18 cellular contexts compared by ENCODE assay signal in genomic region chr2:42767080-42767898, GRCh38. TPM values are rescaled to one million over a fixed set of nuclear protein-coding genes. Genes with fewer than 3 reads are reported as not detected.
A peak's percentile ranks its signal among the peaks of the same experiment; 100 is the strongest.
DNase-seq lines count a peak whose midpoint lies in the region; ATAC-seq, FAIRE-seq and TF ChIP-seq lines count a peak whose summit lies in the region.
"Had no signal": no experiment of that assay in that cellular context is flagged by ENCODE, and none has a peak within 500 bp of the region (broad histone marks: within the 10 kb centered on the region; RNA-seq: fewer than 3 reads in every experiment).

No MANE protein-coding gene starts in this region.

- peaks cover 15% of the 10 kb centered on the region for H3K36me3 Mint-ChIP-seq in astrocyte (ENCODE audit: low read depth, unreplicated experiment)

- DNase-seq in SK-N-SH = peak; percentile 36
- no peak for DNase-seq in astrocyte (ENCODE audit: low read depth)
- peak; percentile 47 for DNase-seq in islet precursor cell
- no peak for DNase-seq in sciatic nerve (ENCODE audit: low spot score)
- no peak for DNase-seq in esophagus muscularis mucosa (ENCODE audit: extremely low spot score)
- no peak for DNase-seq in left lobe of liver (ENCODE audit: low spot score)
- DNase-seq: COR-L47, HCEC 1CT, KBM-7, NCI-H1694 treated with DMSO at 0.1 percent for 48 hours, NCI-H2227 treated with DMSO at 0.1 percent for 48 hours, NCI-H524, PC-3, RPMI8226 had no signal

- H3F3A ChIP-seq in SK-N-SH (replicated peaks; ENCODE audit: insufficient read depth) = no peaks in the 10 kb centered on the region

- H3K4me3 Mint-ChIP-seq in astrocyte (ENCODE audit: unreplicated experiment) = no peak overlapping the region

- H3K36me3 ChIP-seq in SK-N-SH (replicated peaks in 1 of 2; ENCODE audit: control insufficient read depth in 1 of 2, insufficient read depth in 2 of 2, low read length in 1 of 2) (no peaks in the 10 kb centered on the region), astrocyte (ENCODE audit: insufficient read depth, low read length) (no peaks in the 10 kb centered on the region), esophagus muscularis mucosa (peaks cover 0 to 14% (median 4%) of the 10 kb centered on the region in 4 donors)

- H3K27ac ChIP-seq in SK-N-SH (ENCODE audit: low read depth in 2 of 2, low read length in 1 of 2) (no peak overlapping the region), astrocyte (ENCODE audit: low read depth, low read length) (no peak overlapping the region), esophagus muscularis mucosa (replicated peaks in 1 of 4) (no peak overlapping the region)
- H3K27ac ChIP-seq: 22Rv1 had no signal

- H3K79me2 ChIP-seq in SK-N-SH (ENCODE audit: insufficient read depth) = no peaks in the 10 kb centered on the region
- no peaks in the 10 kb centered on the region for H3K79me2 ChIP-seq in astrocyte (ENCODE audit: insufficient read depth, low read length)

- H3K9ac ChIP-seq in SK-N-SH (no peak overlapping the region), astrocyte (ENCODE audit: low read length) (no peak overlapping the region)

- H3K4me1 Mint-ChIP-seq in astrocyte (ENCODE audit: low read depth, unreplicated experiment) = no peaks in the 10 kb centered on the region

- H3K27me3 Mint-ChIP-seq in astrocyte (ENCODE audit: low read depth, unreplicated experiment) = no peaks in the 10 kb centered on the region

- TF ChIP-seq EP300 in SK-N-SH (IDR thresholded peaks at IDR 0.05; ENCODE audit: borderline replicate concordance in 1 of 2, low read depth in 1 of 2, low read length in 1 of 2) = no peak
- no peak for TF ChIP-seq EP300 in esophagus muscularis mucosa (IDR thresholded peaks at IDR 0.05)

- H3K4me2 ChIP-seq in SK-N-SH = no peak overlapping the region
- H3K4me2 ChIP-seq in astrocyte (ENCODE audit: low read length) = no peak overlapping the region

- no peaks in the 10 kb centered on the region for H4K20me1 ChIP-seq in SK-N-SH (ENCODE audit: insufficient read depth)
- no peaks in the 10 kb centered on the region for H4K20me1 ChIP-seq in astrocyte (ENCODE audit: insufficient read depth, low read length)

- CTCF ChIA-PET in SK-N-SH (lab: Yijun Ruan, JAX) = interaction anchor here (1.2 kb wide), 1 partner anchor 12 kb away, joined by 4 read pairs; no protein-coding TSS in a partner anchor

- H3K9me3 ChIP-seq in SK-N-SH (no peaks in the 10 kb centered on the region), astrocyte (ENCODE audit: insufficient read depth, low read depth, low read length) (no peaks in the 10 kb centered on the region), esophagus muscularis mucosa (no peaks in the 10 kb centered on the region)

- TF ChIP-seq RAD21 in SK-N-SH (IDR thresholded peaks at IDR 0.05; ENCODE audit: low read length) = no peak

- H3K4me1 ChIP-seq in SK-N-SH (ENCODE audit: control insufficient read depth in 1 of 2, insufficient read depth in 2 of 2, low read depth in 1 of 2, low read length in 1 of 2) (peaks cover 0 to 16% of the 10 kb centered on the region in 2 experiments; a peak in 1 of 4 replicates), astrocyte (ENCODE audit: insufficient read depth, low read length) (no peaks in the 10 kb centered on the region), esophagus muscularis mucosa (no peaks in the 10 kb centered on the region)

- H3K4me3 ChIP-seq in SK-N-SH (ENCODE audit: low read depth in 2 of 2, low read length in 1 of 2) (no peak overlapping the region), astrocyte (ENCODE audit: insufficient read depth, low read depth, low read length) (no peak overlapping the region), esophagus muscularis mucosa (no peak overlapping the region)

- peak overlapping the region; percentile 66 for H3K27ac Mint-ChIP-seq in astrocyte (ENCODE audit: unreplicated experiment)

- no peak for TF ChIP-seq POLR2A in esophagus muscularis mucosa (IDR thresholded peaks at IDR 0.05; ENCODE audit: low read depth)

- peaks cover 2% of the 10 kb centered on the region for H3K9me3 Mint-ChIP-seq in astrocyte (ENCODE audit: unreplicated experiment)

- ATAC-seq in SK-N-SH treated with all-trans-retinoic acid at 6 μM for 48 hours (no peak), sciatic nerve (peak; percentile 3), GM21423 (IDR thresholded peaks at IDR 0.05; ENCODE audit: unreplicated experiment) (no peak), left lobe of liver (no peak)

- TF ChIP-seq CTCF in SK-N-SH (IDR thresholded peaks at IDR 0.05) = no peak
- no peak for TF ChIP-seq CTCF in astrocyte (IDR thresholded peaks at IDR 0.05; ENCODE audit: insufficient read depth, low read depth, low read length)
- TF ChIP-seq CTCF in esophagus muscularis mucosa (IDR thresholded peaks at IDR 0.05) = no peak

- intact Hi-C loops in sciatic nerve (cut with DNase I) (no loop called here), esophagus muscularis mucosa (cut with DNase I) (no loop called here)

- H3K27me3 ChIP-seq in SK-N-SH (ENCODE audit: insufficient read depth) = no peaks in the 10 kb centered on the region
- H3K27me3 ChIP-seq in astrocyte (ENCODE audit: insufficient read depth, low read length) = no peaks in the 10 kb centered on the region
- no peaks in the 10 kb centered on the region for H3K27me3 ChIP-seq in esophagus muscularis mucosa

- H2AFZ ChIP-seq in SK-N-SH (ENCODE audit: low read depth) (no peak overlapping the region), astrocyte (ENCODE audit: low read depth, low read length) (no peak overlapping the region)

- POLR2A ChIA-PET in SK-N-SH (lab: Yijun Ruan, JAX) = no interaction called here

- FAIRE-seq in astrocyte (lab: Jason Lieb, UNC) = no peak
- FAIRE-seq: G401.6 had no signal

- WGBS in SK-N-SH (ENCODE audit: low lambda C conversion rate) = 82% methylated on average over 15 of the region's 16 CpGs
- WGBS in esophagus muscularis mucosa = 87% methylated on average over 15 of the region's 16 CpGs

- no peaks in the 10 kb centered on the region for H3K9me2 ChIP-seq in SK-N-SH

TF ChIP-seq in SK-N-SH, 30 proteins besides CTCF, POLR2A, EP300 and RAD21 (continues in another document):
- TF ChIP-seq SMC3 (IDR thresholded peaks at IDR 0.05; ENCODE audit: low read depth, low read length) (no peak), IRF3 (IDR thresholded peaks at IDR 0.05; ENCODE audit: low read depth, low read length) (no peak), YY1 (IDR thresholded peaks at IDR 0.05; ENCODE audit: low read depth) (no peak), CHD2 (IDR thresholded peaks at IDR 0.05; ENCODE audit: low read length, partially characterized antibody) (no peak)

TF ChIP-seq in SK-N-SH treated with all-trans-retinoic acid at 6 μM for 48 hours, 23 proteins besides CTCF, POLR2A, EP300 and RAD21:
- TF ChIP-seq ISL1 (CRISPR knock-in tag; IDR thresholded peaks at IDR 0.05) (no peak), ARNTL (CRISPR knock-in tag; IDR thresholded peaks at IDR 0.05; ENCODE audit: borderline replicate concordance, low read depth) (no peak), OSR1 (CRISPR knock-in tag; IDR thresholded peaks at IDR 0.05) (no peak), TCF4 (CRISPR knock-in tag; IDR thresholded peaks at IDR 0.05; ENCODE audit: borderline replicate concordance) (no peak), BACH2 (CRISPR knock-in tag; IDR thresholded peaks at IDR 0.05; ENCODE audit: borderline replicate concordance) (no peak), ZFP3 (CRISPR knock-in tag; IDR thresholded peaks at IDR 0.05) (no peak), ZNF8 (CRISPR knock-in tag; IDR thresholded peaks at IDR 0.05) (no peak)

RNA-seq across cellular contexts. Expression of gene OXER1, which starts 3.4 kb away (rescaled TPM):
- not detected in 2 replicates for polyA plus RNA-seq in SK-N-SH (2012; rRNA removed)
- not detected in 2 replicates for polyA plus RNA-seq in SK-N-SH (2012; cell fraction: cytosol; rRNA removed)
- 0.04 TPM in 1 of 2 replicates, not detected in the other for polyA plus RNA-seq in SK-N-SH (2012; cell fraction: nucleus; rRNA removed)
- 0.39 and 0.43 TPM in 2 replicates for total RNA-seq in astrocyte
- 2.8 TPM for total RNA-seq in sciatic nerve
- 1 to 10 TPM in 1 of 4 donors, under 1 TPM in 3; 0.42 to 1.3 (median 0.61) TPM for total RNA-seq in esophagus muscularis mucosa
- 29.7 TPM for total RNA-seq in left lobe of liver
- total RNA-seq: PC-3 had no signal

RNA-seq across cellular contexts. Expression of gene HAAO, which starts 25.1 kb away (rescaled TPM):
- polyA plus RNA-seq in SK-N-SH (2012; rRNA removed) = not detected in 2 replicates
- not detected in 2 replicates for polyA plus RNA-seq in SK-N-SH (2012; cell fraction: cytosol; rRNA removed)
- polyA plus RNA-seq in SK-N-SH (2012; cell fraction: nucleus; rRNA removed) = not detected in 2 replicates
- 1.1 and 1.3 TPM in 2 replicates for total RNA-seq in astrocyte
- 14.3 TPM for total RNA-seq in sciatic nerve
- 1 to 10 TPM; 2.9 to 4.8 (median 4.0) TPM for total RNA-seq in esophagus muscularis mucosa
- 188 TPM for total RNA-seq in left lobe of liver
- total RNA-seq: PC-3 had no signal

Comparison
In these comparisons a context has a peak if more than half of its experiments do, and no peak if none do; other contexts are left out.
1. DNase-seq: peak in SK-N-SH (single experiment) and islet precursor cell (single experiment); none in astrocyte (single experiment), sciatic nerve (single experiment), esophagus muscularis mucosa (single experiment) and left lobe of liver (single experiment).
2. RNA of gene HAAO, which starts 25.1 kb away (total RNA-seq): 188 TPM in left lobe of liver (single experiment); 14.3 TPM in sciatic nerve (single experiment), 2.9 to 4.8 TPM in esophagus muscularis mucosa and 1.1 to 1.3 TPM in astrocyte; every median in the first group is over 10 times any median in the second.